In genomic region chr12:57850924-57851323, GRCh38 we compare ENCODE assay signal across 9 cellular contexts.
DNase-seq lines count a peak whose midpoint lies in the region; ATAC-seq and TF ChIP-seq lines count a peak whose summit lies in the region.
"Had no signal": no experiment of that assay in that cellular context is flagged by ENCODE, and none has a peak within 500 bp of the region (broad histone marks: within the 10 kb centered on the region; RNA-seq: fewer than 3 reads in every experiment).

No MANE protein-coding gene starts in this region.

- no peak for TF ChIP-seq CTCF in WERI-Rb-1 (IDR thresholded peaks at IDR 0.05; ENCODE audit: low read depth, low read length)

- no peak overlapping the region for H3K4me3 ChIP-seq in WERI-Rb-1 (ENCODE audit: low read depth, low read length)
- H3K4me3 ChIP-seq: suprapubic skin had no signal

- DNase-seq in WERI-Rb-1 (peak; percentile 35), retina (peak; percentile 41), NCI-H128 (lab: John Stamatoyannopoulos, UW; ENCODE audit: unreplicated experiment) (no peak), NCI-H187 (lab: John Stamatoyannopoulos, UW) (no peak)

- no peaks in the 10 kb centered on the region for H3K9me3 ChIP-seq in WERI-Rb-1 (ENCODE audit: severe bottlenecking)
- H3K9me3 ChIP-seq: suprapubic skin had no signal

- no peak overlapping the region for H3K27ac ChIP-seq in WERI-Rb-1
- H3K27ac ChIP-seq: RWPE1, suprapubic skin had no signal

- peaks cover 4% of the 10 kb centered on the region for H3K36me3 ChIP-seq in WERI-Rb-1
- H3K36me3 ChIP-seq: suprapubic skin had no signal

- no peaks in the 10 kb centered on the region for H3K27me3 ChIP-seq in WERI-Rb-1 (ENCODE audit: insufficient read depth, low read depth, severe bottlenecking)
- H3K27me3 ChIP-seq: suprapubic skin had no signal

- ATAC-seq in GM18867 (IDR thresholded peaks at IDR 0.05; ENCODE audit: unreplicated experiment) (peak; percentile 36), HG02938 (IDR thresholded peaks at IDR 0.05; ENCODE audit: unreplicated experiment) (peak; percentile 48), HG03108 (IDR thresholded peaks at IDR 0.05; ENCODE audit: unreplicated experiment) (no peak)

Comparison
In these comparisons a context has a peak if more than half of its experiments do, and no peak if none do; other contexts are left out.
1. DNase-seq: peak in WERI-Rb-1 (single experiment) and retina (single experiment); none in NCI-H128 (single experiment) and NCI-H187 (0 of 2).